Comparison of ENCODE assay signal across 9 cellular contexts in the genomic region with DNA sequence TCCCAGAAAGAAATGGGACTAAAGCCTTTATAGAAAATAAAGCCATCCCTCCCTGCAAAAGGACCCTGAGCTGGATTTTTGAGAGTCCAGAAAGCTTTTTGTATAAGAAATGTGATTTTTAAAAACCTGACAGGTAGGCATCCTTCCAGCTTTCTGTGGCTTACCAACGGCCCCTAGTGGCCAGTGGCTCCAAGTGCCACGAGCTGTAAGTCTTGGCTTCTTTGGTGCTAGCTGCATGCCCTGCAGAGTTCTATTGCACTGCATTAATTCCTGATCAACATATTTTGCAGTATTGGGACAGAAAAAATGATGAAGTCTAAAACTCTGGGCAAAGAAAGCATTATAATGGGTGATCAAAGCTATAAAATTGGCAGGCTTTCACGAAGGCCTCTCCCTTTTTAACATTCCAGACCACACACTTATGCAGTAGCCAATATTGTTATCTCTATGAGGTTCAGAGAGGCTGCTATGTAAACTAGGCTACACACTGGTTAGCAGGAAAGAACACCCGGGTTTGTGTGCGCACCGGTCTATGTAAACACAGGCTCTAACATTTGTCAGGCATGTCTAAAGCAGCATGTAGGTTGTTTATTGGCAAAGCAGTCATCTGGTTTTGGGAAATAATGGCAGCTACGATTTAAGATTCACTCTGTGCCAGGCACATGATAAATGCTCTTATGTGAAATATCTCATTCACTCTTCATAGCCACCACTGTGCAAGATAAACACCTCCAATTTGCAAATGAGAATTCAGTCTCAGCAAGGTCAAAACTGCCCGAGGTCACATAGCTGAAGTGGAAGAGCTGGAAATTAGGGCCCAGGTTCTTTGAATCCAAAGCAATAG. TPM values are rescaled to one million over a fixed set of nuclear protein-coding genes. Genes with fewer than 3 reads are reported as not detected.
A peak's percentile ranks its signal among the peaks of the same experiment; 100 is the strongest.
DNase-seq lines count a peak whose midpoint lies in the region; TF ChIP-seq lines count a peak whose summit lies in the region.
"Had no signal": no experiment of that assay in that cellular context is flagged by ENCODE, and none has a peak within 500 bp of the region (broad histone marks: within the 10 kb centered on the region; RNA-seq: fewer than 3 reads in every experiment).

No MANE protein-coding gene starts in this region.

- H3K9me3 Mint-ChIP-seq in activated CD4-positive, alpha-beta memory T cell treated with anti-CD3 and anti-CD28 coated beads, Interleukin-2, amount 10 ng/mL, durations not matched to agents 7 days and 5 days = peaks cover 3% of the 10 kb centered on the region

- H3K4me2 ChIP-seq in mesenchymal stem cell (ENCODE audit: low read length, poor library complexity, severe bottlenecking) = no peak overlapping the region

- intact Hi-C loops in head of caudate nucleus (cut with DNase I) = no loop called here

- no peak overlapping the region for H2AFZ ChIP-seq in mesenchymal stem cell (ENCODE audit: low read depth, low read length)

- H3K23ac ChIP-seq in mesenchymal stem cell (ENCODE audit: low read length in 2 of 2) = no peak overlapping the region

- no peaks in the 10 kb centered on the region for H3K79me1 ChIP-seq in mesenchymal stem cell (replicated peaks; ENCODE audit: low read length, poor library complexity, severe bottlenecking)

- no peaks in the 10 kb centered on the region for H3K4me1 Mint-ChIP-seq in activated CD4-positive, alpha-beta memory T cell treated with anti-CD3 and anti-CD28 coated beads, Interleukin-2, amount 10 ng/mL, durations not matched to agents 7 days and 5 days

- H2BK5ac ChIP-seq in mesenchymal stem cell (ENCODE audit: low read depth, low read length, poor library complexity, severe bottlenecking) = no peak overlapping the region

- no peak overlapping the region for H2BK120ac ChIP-seq in mesenchymal stem cell (ENCODE audit: low read depth, low read length)

- H3K36me3 Mint-ChIP-seq in activated CD4-positive, alpha-beta memory T cell treated with anti-CD3 and anti-CD28 coated beads, Interleukin-2, amount 10 ng/mL, durations not matched to agents 7 days and 5 days (ENCODE audit: low read depth) = no peaks in the 10 kb centered on the region

- peak; percentile 74 for TF ChIP-seq CTCF in AG04450 (IDR thresholded peaks at IDR 0.05; ENCODE audit: low read depth, low read length)
- peak; percentile 91 for TF ChIP-seq CTCF in GM12865 (IDR thresholded peaks at IDR 0.05; ENCODE audit: insufficient read depth, low read depth, low read length, missing control alignments)
- TF ChIP-seq CTCF in HFF-Myc (IDR thresholded peaks at IDR 0.05; ENCODE audit: low read depth, low read length, missing control alignments) = peak; percentile 63
- TF ChIP-seq CTCF in NB4 (IDR thresholded peaks at IDR 0.05; ENCODE audit: low read depth, low read length) = peak; percentile 92
- peak; percentile 99 for TF ChIP-seq CTCF in retinal pigment epithelial cell (conservative IDR thresholded peaks at IDR 0.05; ENCODE audit: low read depth, low read length)

- H3K4me1 ChIP-seq in mesenchymal stem cell (ENCODE audit: control insufficient read depth, insufficient read depth, low read depth, low read length) = no peaks in the 10 kb centered on the region

- H3K36me3 ChIP-seq in mesenchymal stem cell (ENCODE audit: control insufficient read depth in 1 of 2, insufficient read depth in 2 of 2, low read depth in 1 of 2, low read length in 2 of 2) = no peaks in the 10 kb centered on the region

- no peak overlapping the region for H4K8ac ChIP-seq in mesenchymal stem cell (ENCODE audit: low read length)

- no peak for TF ChIP-seq POLR2A in NB4 (IDR thresholded peaks at IDR 0.05; ENCODE audit: extremely low read depth, insufficient read length)

- no peak overlapping the region for H2AK5ac ChIP-seq in mesenchymal stem cell (ENCODE audit: low read length, severe bottlenecking)

- no peak overlapping the region for H4K91ac ChIP-seq in mesenchymal stem cell (ENCODE audit: low read length)

- H3K27ac Mint-ChIP-seq in activated CD4-positive, alpha-beta memory T cell treated with anti-CD3 and anti-CD28 coated beads, Interleukin-2, amount 10 ng/mL, durations not matched to agents 7 days and 5 days = no peak overlapping the region

- H3K27me3 Mint-ChIP-seq in activated CD4-positive, alpha-beta memory T cell treated with anti-CD3 and anti-CD28 coated beads, Interleukin-2, amount 10 ng/mL, durations not matched to agents 7 days and 5 days = no peaks in the 10 kb centered on the region

- 30% methylated on average over 6 of the region's 8 CpGs for WGBS in mesenchymal stem cell

- no peak overlapping the region for H2BK15ac ChIP-seq in mesenchymal stem cell (ENCODE audit: low read depth, poor library complexity, severe bottlenecking)

- H3K18ac ChIP-seq in mesenchymal stem cell (ENCODE audit: low read depth in 1 of 2, low read length in 2 of 2) = no peak overlapping the region

- no peak overlapping the region for H3K9ac ChIP-seq in mesenchymal stem cell (ENCODE audit: low read length)

- H3K14ac ChIP-seq in mesenchymal stem cell (ENCODE audit: low read length in 2 of 2) = no peak overlapping the region

- CTCF ChIA-PET in AG04450 (lab: Charles Lee) = interaction anchor here (0.5 to 2.3 kb wide), 16 partner anchors 10 to 691 kb away, joined by 3 to 16 read pairs (median 3); no protein-coding TSS in a partner anchor
- CTCF ChIA-PET in activated CD4-positive, alpha-beta memory T cell treated with anti-CD3 and anti-CD28 coated beads, Interleukin-2, amount 10 ng/mL, durations not matched to agents 7 days and 5 days (lab: Charles Lee) = interaction anchor here (0.7 to 3.0 kb wide), 20 partner anchors 10 to 698 kb away, joined by 3 to 31 read pairs (median 4); no protein-coding TSS in a partner anchor

- H3K27me3 ChIP-seq in AG04450 (ENCODE audit: control insufficient read depth, insufficient read depth, low read length) (no peaks in the 10 kb centered on the region), mesenchymal stem cell (ENCODE audit: control insufficient read depth in 1 of 2, insufficient read depth in 1 of 2, low read length in 2 of 2) (peaks cover 0 to 8% of the 10 kb centered on the region in 2 experiments)

- DNase-seq in AG04450 (ENCODE audit: low read depth, low spot score) (no peak), GM12865 (ENCODE audit: low read depth) (peak; percentile 51), HFF-Myc (ENCODE audit: extremely low read depth, low read depth) (no peak), NB4 (ENCODE audit: low read depth) (peak; percentile 38), head of caudate nucleus (peak; percentile 39 to 84 (median 68)), retinal pigment epithelial cell (ENCODE audit: low read depth) (no peak), mesenchymal stem cell (no peak)
- peak; percentile 43 for DNase-seq in activated CD4-positive, alpha-beta memory T cell treated with anti-CD3 and anti-CD28 coated beads, Interleukin-2, amount 10 ng/mL, durations not matched to agents 7 days and 5 days

- H3K9me3 ChIP-seq in AG04450 (ENCODE audit: control insufficient read depth, insufficient read depth, low read length) = no peaks in the 10 kb centered on the region
- H3K9me3 ChIP-seq in mesenchymal stem cell (ENCODE audit: control insufficient read depth, low read length) = no peaks in the 10 kb centered on the region

- H2BK12ac ChIP-seq in mesenchymal stem cell (ENCODE audit: low read length in 2 of 2) = no peak overlapping the region

- H3K27ac ChIP-seq in AG04450 (ENCODE audit: low read depth, low read length) = no peak overlapping the region
- no peak overlapping the region for H3K27ac ChIP-seq in mesenchymal stem cell (ENCODE audit: low read length, poor library complexity, severe bottlenecking)

- no peak overlapping the region for H3K4ac ChIP-seq in mesenchymal stem cell (ENCODE audit: low read depth in 1 of 2, low read length in 2 of 2)

- H3K4me3 Mint-ChIP-seq in activated CD4-positive, alpha-beta memory T cell treated with anti-CD3 and anti-CD28 coated beads, Interleukin-2, amount 10 ng/mL, durations not matched to agents 7 days and 5 days = no peak overlapping the region

- H3K4me3 ChIP-seq in AG04450 (ENCODE audit: low read depth, low read length) (no peak overlapping the region), GM12865 (ENCODE audit: low read depth, low read length) (no peak overlapping the region), HFF-Myc (replicated peaks; ENCODE audit: low read depth, low read length) (no peak overlapping the region), NB4 (ENCODE audit: low read depth, low read length) (no peak overlapping the region), retinal pigment epithelial cell (ENCODE audit: low read length) (no peak overlapping the region), mesenchymal stem cell (ENCODE audit: insufficient read depth in 1 of 2, low read depth in 1 of 2, low read length in 2 of 2) (no peak overlapping the region)

- POLR2A ChIA-PET in AG04450 (lab: Yijun Ruan, JAX) = no interaction called here
- POLR2A ChIA-PET in activated CD4-positive, alpha-beta memory T cell treated with anti-CD3 and anti-CD28 coated beads, Interleukin-2, amount 10 ng/mL, durations not matched to agents 7 days and 5 days (lab: Charles Lee) = no interaction called here

RNA-seq across cellular contexts. Expression of gene NMUR2, which starts 55.2 kb away (rescaled TPM):
- polyA plus RNA-seq in AG04450 (2011; rRNA removed) = not detected in 2 replicates
- not detected in 2 replicates for polyA minus RNA-seq in AG04450 (2011; rRNA and poly(A)+ RNA removed)
- not detected for total RNA-seq in activated CD4-positive, alpha-beta memory T cell treated with anti-CD3 and anti-CD28 coated beads, Interleukin-2, amount 10 ng/mL, durations not matched to agents 7 days and 5 days
- polyA plus RNA-seq in mesenchymal stem cell (2013, experiment 1 of 2) = not detected
- not detected for polyA plus RNA-seq in mesenchymal stem cell (2013, experiment 2 of 2)
- total RNA-seq: glomerular endothelial cell had no signal

Comparison
In these comparisons a context has a peak if more than half of its experiments do, and no peak if none do; other contexts are left out.
1. DNase-seq: peak in GM12865 (single experiment), NB4 (single experiment), activated CD4-positive, alpha-beta memory T cell treated with anti-CD3 and anti-CD28 coated beads, Interleukin-2, amount 10 ng/mL, durations not matched to agents 7 days and 5 days (single experiment) and head of caudate nucleus (42 of 42); none in AG04450 (single experiment), HFF-Myc (single experiment), retinal pigment epithelial cell (single experiment) and mesenchymal stem cell (single experiment).
2. Peak in every context shown above with its lines, with median percentiles within 50 percentile points of each other: CTCF ChIP-seq.